12 cellular contexts compared by ENCODE assay signal in genomic region chr9:89478821-89479668, GRCh38. TPM values are rescaled to one million over a fixed set of nuclear protein-coding genes. Genes with fewer than 3 reads are reported as not detected.
DNase-seq lines count a peak whose midpoint lies in the region; ATAC-seq lines count a peak whose summit lies in the region.
"Had no signal": no experiment of that assay in that cellular context is flagged by ENCODE, and none has a peak within 500 bp of the region (broad histone marks: within the 10 kb centered on the region; RNA-seq: fewer than 3 reads in every experiment).

No MANE protein-coding gene starts in this region.

- ATAC-seq in activated T-cell treated with anti-CD3 and anti-CD28 coated beads, Interleukin-2, amount 50 U/mL, for 72 hours (replicated peaks in 1 of 2), result peak; percentile 16 to 32
- ATAC-seq in left lobe of liver, result no peak
- no peak for ATAC-seq in GM21529 (IDR thresholded peaks at IDR 0.05; ENCODE audit: unreplicated experiment)
- ATAC-seq in HG03097 (IDR thresholded peaks at IDR 0.05; ENCODE audit: low FRiP score, unreplicated experiment), result no peak

- intact Hi-C loops in activated naive CD4-positive, alpha-beta T cell treated with anti-CD3 and anti-CD28 coated beads for 36 hours (cut with micrococcal nuclease), result loop anchor here (1.0 kb wide), 2 partner anchors 7 to 43 kb away; no protein-coding TSS in a partner anchor

- no peaks in the 10 kb centered on the region for H3K27me3 Mint-ChIP-seq in activated naive CD4-positive, alpha-beta T cell treated with anti-CD3 and anti-CD28 coated beads for 36 hours (ENCODE audit: low read depth)
- no peaks in the 10 kb centered on the region for H3K27me3 Mint-ChIP-seq in activated T-cell treated with anti-CD3 and anti-CD28 coated beads, Interleukin-2, amount 50 U/mL, for 72 hours (ENCODE audit: low read depth)

- H3K27ac ChIP-seq in substantia nigra (ENCODE audit: low read depth, low read length, poor library complexity, severe bottlenecking), result peak overlapping the region; percentile 76
- H3K27ac ChIP-seq: cardiac muscle cell had no signal

- H3K4me3 Mint-ChIP-seq in activated naive CD4-positive, alpha-beta T cell treated with anti-CD3 and anti-CD28 coated beads for 36 hours, result peak overlapping the region; percentile 78
- peak overlapping the region; percentile 85 to 93 for H3K4me3 Mint-ChIP-seq in activated T-cell treated with anti-CD3 and anti-CD28 coated beads, Interleukin-2, amount 50 U/mL, for 72 hours

- H3K27ac Mint-ChIP-seq in activated naive CD4-positive, alpha-beta T cell treated with anti-CD3 and anti-CD28 coated beads for 36 hours, result peak overlapping the region; percentile 97
- H3K27ac Mint-ChIP-seq in activated T-cell treated with anti-CD3 and anti-CD28 coated beads, Interleukin-2, amount 50 U/mL, for 72 hours, result peak overlapping the region; percentile 98

- CTCF ChIA-PET in activated naive CD4-positive, alpha-beta T cell treated with anti-CD3 and anti-CD28 coated beads for 36 hours (lab: Charles Lee), result interaction anchor here (1.0 to 2.0 kb wide), 8 partner anchors 14 to 70 kb away, joined by 3 to 12 read pairs (median 3); no protein-coding TSS in a partner anchor

- no peak for DNase-seq in activated naive CD4-positive, alpha-beta T cell treated with anti-CD3 and anti-CD28 coated beads for 36 hours
- no peak for DNase-seq in activated naive CD4-positive, alpha-beta T cell treated with anti-CD3 and anti-CD28 coated beads, Interleukin-2, amount 50 U/mL, for 16 hours
- DNase-seq in activated T-cell treated with anti-CD3 and anti-CD28 coated beads, Interleukin-2, amount 50 U/mL, for 72 hours, result no peak
- DNase-seq in left lobe of liver (ENCODE audit: low spot score), result peak; percentile 16
- no peak for DNase-seq in substantia nigra (lab: John Stamatoyannopoulos, UW)
- DNase-seq in NCI-H1436 treated with DMSO at 0.1 percent for 48 hours (lab: John Stamatoyannopoulos, UW), result no peak
- DNase-seq: left lung, NCI-H1092, T1000 had no signal

- H3K9me3 Mint-ChIP-seq in activated naive CD4-positive, alpha-beta T cell treated with anti-CD3 and anti-CD28 coated beads for 36 hours, result peaks cover 7% of the 10 kb centered on the region
- H3K9me3 Mint-ChIP-seq in activated T-cell treated with anti-CD3 and anti-CD28 coated beads, Interleukin-2, amount 50 U/mL, for 72 hours, result no peaks in the 10 kb centered on the region

- peaks cover 89% of the 10 kb centered on the region for H3K4me1 Mint-ChIP-seq in activated naive CD4-positive, alpha-beta T cell treated with anti-CD3 and anti-CD28 coated beads for 36 hours (ENCODE audit: low read depth)
- peaks cover 90% of the 10 kb centered on the region for H3K4me1 Mint-ChIP-seq in activated T-cell treated with anti-CD3 and anti-CD28 coated beads, Interleukin-2, amount 50 U/mL, for 72 hours (ENCODE audit: low read depth)

- H3K36me3 Mint-ChIP-seq in activated naive CD4-positive, alpha-beta T cell treated with anti-CD3 and anti-CD28 coated beads for 36 hours (ENCODE audit: low read depth), result peaks cover 56% of the 10 kb centered on the region
- peaks cover 22 to 27% of the 10 kb centered on the region in 2 donors for H3K36me3 Mint-ChIP-seq in activated T-cell treated with anti-CD3 and anti-CD28 coated beads, Interleukin-2, amount 50 U/mL, for 72 hours (ENCODE audit: insufficient read depth in 2 of 2)

RNA-seq across cellular contexts. Expression of gene SEMA4D, which starts 18.9 kb away (rescaled TPM):
- 100 to 1,000 TPM; 156 to 160 TPM for total RNA-seq in activated naive CD4-positive, alpha-beta T cell treated with anti-CD3 and anti-CD28 coated beads for 36 hours
- total RNA-seq in activated T-cell treated with anti-CD3 and anti-CD28 coated beads, Interleukin-2, amount 50 U/mL, for 72 hours, result 100 to 1,000 TPM; 182 to 198 TPM
- total RNA-seq in left lobe of liver, result 3.9 TPM

Comparison
In these comparisons a context has a peak if more than half of its experiments do, and no peak if none do; other contexts are left out.
1. ATAC-seq: peak in activated T-cell treated with anti-CD3 and anti-CD28 coated beads, Interleukin-2, amount 50 U/mL, for 72 hours (2 of 2); none in left lobe of liver (single experiment), GM21529 (single experiment) and HG03097 (single experiment).
2. RNA of gene SEMA4D, which starts 18.9 kb away (total RNA-seq): 182 to 198 TPM in activated T-cell treated with anti-CD3 and anti-CD28 coated beads, Interleukin-2, amount 50 U/mL, for 72 hours and 156 to 160 TPM in activated naive CD4-positive, alpha-beta T cell treated with anti-CD3 and anti-CD28 coated beads for 36 hours; 3.9 TPM in left lobe of liver (single experiment); every median in the first group is over 10 times any median in the second.